10 cellular contexts compared by ENCODE assay signal in the genomic region with DNA sequence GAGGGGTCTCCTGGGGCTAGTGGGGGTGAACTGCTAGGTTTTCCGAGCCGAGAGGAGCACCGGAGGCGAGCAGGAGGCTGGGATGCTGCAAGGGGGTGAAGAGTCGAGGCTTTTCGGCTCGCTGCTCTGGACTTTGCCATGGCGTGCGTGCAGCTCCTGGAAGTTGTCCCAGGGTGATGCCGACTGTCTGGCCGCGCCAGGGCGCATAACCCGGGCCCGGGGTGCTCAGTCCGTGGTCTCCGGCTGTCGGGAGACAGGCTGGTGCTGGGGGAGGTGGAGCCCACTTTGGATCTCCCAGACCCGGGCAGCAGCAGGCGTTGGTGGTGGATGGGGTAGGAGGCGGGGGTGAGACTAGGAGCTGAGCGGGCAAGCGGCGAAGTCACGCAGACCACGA. TPM values are rescaled to one million over a fixed set of nuclear protein-coding genes. Genes with fewer than 3 reads are reported as not detected.
DNase-seq lines count a peak whose midpoint lies in the region; ATAC-seq and TF ChIP-seq lines count a peak whose summit lies in the region.
"Had no signal": no experiment of that assay in that cellular context is flagged by ENCODE, and none has a peak within 500 bp of the region (broad histone marks: within the 10 kb centered on the region; RNA-seq: fewer than 3 reads in every experiment).

No MANE protein-coding gene starts in this region.

- H3K4me2 ChIP-seq in parathyroid adenoma (ENCODE audit: low read length): peak overlapping the region; percentile 57

- H3K27ac ChIP-seq in parathyroid adenoma: peak overlapping the region; percentile 53

- ATAC-seq in SK-N-SH treated with all-trans-retinoic acid at 6 μM for 48 hours (peak; percentile 61), HG02885 (IDR thresholded peaks at IDR 0.05; ENCODE audit: poor library complexity, unreplicated experiment) (no peak)

- no peak overlapping the region for H3K9ac ChIP-seq in parathyroid adenoma

- no peaks in the 10 kb centered on the region for H3K36me3 ChIP-seq in parathyroid adenoma (ENCODE audit: control insufficient read depth, insufficient read depth, low read length)

- H3K4me1 ChIP-seq in parathyroid adenoma: peaks cover 2% of the 10 kb centered on the region

- H3K4me3 ChIP-seq in parathyroid adenoma (ENCODE audit: low read depth, low read length): no peak overlapping the region

- no peak for TF ChIP-seq CTCF in parathyroid adenoma (IDR thresholded peaks at IDR 0.05)

- H3K9me3 ChIP-seq in parathyroid adenoma (ENCODE audit: control insufficient read depth, low read length): no peaks in the 10 kb centered on the region

- DNase-seq in D341Med (ENCODE audit: low spot score): peak; percentile 14
- peak; percentile 9 for DNase-seq in glomerular visceral epithelial cell (ENCODE audit: extremely low spot score)
- DNase-seq in inferior parietal cortex (ENCODE audit: extremely low spot score): no peak
- DNase-seq in cerebellum (ENCODE audit: low spot score): no peak
- no peak for DNase-seq in NCI-H1694 treated with DMSO at 0.1 percent for 48 hours (lab: John Stamatoyannopoulos, UW)
- DNase-seq: NCI-H446 had no signal

- no peaks in the 10 kb centered on the region for H3K27me3 ChIP-seq in parathyroid adenoma (ENCODE audit: control insufficient read depth, insufficient read depth, low read length)

- peak overlapping the region; percentile 77 for H2AFZ ChIP-seq in parathyroid adenoma

- H3K79me2 ChIP-seq in parathyroid adenoma: no peaks in the 10 kb centered on the region

TF ChIP-seq in SK-N-SH treated with all-trans-retinoic acid at 6 μM for 48 hours, 23 proteins besides CTCF, POLR2A, EP300 and RAD21:
- TF ChIP-seq SNAI2 (CRISPR knock-in tag; IDR thresholded peaks at IDR 0.05): no peak
- TF ChIP-seq ZFP3 (CRISPR knock-in tag; IDR thresholded peaks at IDR 0.05): no peak
- no peak for TF ChIP-seq ZC3H10 (CRISPR knock-in tag; IDR thresholded peaks at IDR 0.05)
- no peak for TF ChIP-seq TOX (CRISPR knock-in tag; IDR thresholded peaks at IDR 0.05; ENCODE audit: borderline replicate concordance)
- TF ChIP-seq ISL1 (CRISPR knock-in tag; IDR thresholded peaks at IDR 0.05): no peak
- no peak for TF ChIP-seq GLIS3 (CRISPR knock-in tag; IDR thresholded peaks at IDR 0.05)
- TF ChIP-seq, protein P1, sequence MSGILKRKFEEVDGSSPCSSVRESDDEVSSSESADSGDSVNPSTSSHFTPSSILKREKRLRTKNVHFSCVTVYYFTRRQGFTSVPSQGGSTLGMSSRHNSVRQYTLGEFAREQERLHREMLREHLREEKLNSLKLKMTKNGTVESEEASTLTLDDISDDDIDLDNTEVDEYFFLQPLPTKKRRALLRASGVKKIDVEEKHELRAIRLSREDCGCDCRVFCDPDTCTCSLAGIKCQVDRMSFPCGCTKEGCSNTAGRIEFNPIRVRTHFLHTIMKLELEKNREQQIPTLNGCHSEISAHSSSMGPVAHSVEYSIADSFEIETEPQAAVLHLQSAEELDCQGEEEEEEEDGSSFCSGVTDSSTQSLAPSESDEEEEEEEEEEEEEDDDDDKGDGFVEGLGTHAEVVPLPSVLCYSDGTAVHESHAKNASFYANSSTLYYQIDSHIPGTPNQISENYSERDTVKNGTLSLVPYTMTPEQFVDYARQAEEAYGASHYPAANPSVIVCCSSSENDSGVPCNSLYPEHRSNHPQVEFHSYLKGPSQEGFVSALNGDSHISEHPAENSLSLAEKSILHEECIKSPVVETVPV (CRISPR knock-in tag; IDR thresholded peaks at IDR 0.05): no peak
- TF ChIP-seq ZNF8 (CRISPR knock-in tag; IDR thresholded peaks at IDR 0.05): no peak
- TF ChIP-seq OSR1 (CRISPR knock-in tag; IDR thresholded peaks at IDR 0.05): no peak
- no peak for TF ChIP-seq BACH2 (CRISPR knock-in tag; IDR thresholded peaks at IDR 0.05; ENCODE audit: borderline replicate concordance)
- TF ChIP-seq ZNF565 (CRISPR knock-in tag; conservative IDR thresholded peaks at IDR 0.05; ENCODE audit: low read depth): no peak
- no peak for TF ChIP-seq RARB (CRISPR knock-in tag; IDR thresholded peaks at IDR 0.05)

RNA-seq across cellular contexts. Expression of a gene that starts 0.8 kb away (rescaled TPM):
- total RNA-seq in cerebellum: 33.8 TPM
- total RNA-seq: G401 had no signal

Comparison
In these comparisons a context has a peak if more than half of its experiments do, and no peak if none do; other contexts are left out.
1. DNase-seq: peak in D341Med (single experiment) and glomerular visceral epithelial cell (single experiment); none in inferior parietal cortex (single experiment), cerebellum (single experiment) and NCI-H1694 treated with DMSO at 0.1 percent for 48 hours (single experiment).